ENCODE assay signal across 8 cellular contexts in genomic region chr6:10721850-10722569, GRCh38. TPM values are rescaled to one million over a fixed set of nuclear protein-coding genes. Genes with fewer than 3 reads are reported as not detected.
DNase-seq lines count a peak whose midpoint lies in the region; ATAC-seq and TF ChIP-seq lines count a peak whose summit lies in the region.

No MANE protein-coding gene starts in this region.

- peaks cover 7% of the 10 kb centered on the region for H3K27me3 Mint-ChIP-seq in brain
- no peaks in the 10 kb centered on the region for H3K27me3 Mint-ChIP-seq in memory B cell

- H3K36me3 ChIP-seq in heart left ventricle (peaks cover 0 to 21% (median 18%) of the 10 kb centered on the region in 9 donors), urinary bladder (ENCODE audit: insufficient read depth) (no peaks in the 10 kb centered on the region)

- ATAC-seq in heart left ventricle, result no peak
- ATAC-seq in memory B cell (ENCODE audit: low read depth), result no peak
- ATAC-seq in HG03108 (IDR thresholded peaks at IDR 0.05; ENCODE audit: unreplicated experiment), result no peak

- 73 to 77% (median 75%) methylated on average over 11 of the region's 11 CpGs for WGBS in heart left ventricle, 4 donors
- WGBS in urinary bladder, result 73% methylated on average over 11 of the region's 11 CpGs

- H3K4me3 Mint-ChIP-seq in brain (peak overlapping the region; percentile 98 to 99 (median 98)), memory B cell (peak overlapping the region; percentile 95)

- H3K36me3 Mint-ChIP-seq in brain (peaks cover 23% of the 10 kb centered on the region), memory B cell (peaks cover 8% of the 10 kb centered on the region)

- H3K4me1 ChIP-seq in heart left ventricle (peaks cover 0 to 48% (median 31%) of the 10 kb centered on the region in 12 donors), urinary bladder (ENCODE audit: insufficient read depth) (no peaks in the 10 kb centered on the region)

- DNase-seq in heart left ventricle (no peak), cardiac septum (ENCODE audit: low spot score) (no peak), memory B cell (ENCODE audit: low spot score in 2 of 2) (no peak), medulla oblongata (ENCODE audit: extremely low spot score) (no peak), ACHN (no peak)

- in situ Hi-C loops in ACHN (cut with HindIII; ENCODE audit: low pct_ligation_motif_present, low pct_unique_long_range_greater_than_20kb, low sequenced_read_pairs), result no loop called here

- peak overlapping the region; percentile 6 to 88 (median 72) for H3K4me3 ChIP-seq in heart left ventricle
- H3K4me3 ChIP-seq in urinary bladder (ENCODE audit: low read depth, low read length), result peak overlapping the region; percentile 65

- H3K27ac Mint-ChIP-seq in brain (peak overlapping the region; percentile 98 to 100 (median 99)), memory B cell (peak overlapping the region; percentile 60)

- H3K9me3 Mint-ChIP-seq in brain (peaks cover 0 to 10% (median 3%) of the 10 kb centered on the region in 5 experiments), memory B cell (peaks cover 2% of the 10 kb centered on the region)

- H3K27ac ChIP-seq in heart left ventricle (peak overlapping the region in 11 of 12 donors; percentile 84 to 94 (median 89)), urinary bladder (ENCODE audit: low read depth) (peak overlapping the region; percentile 69)

- H3K4me1 Mint-ChIP-seq in brain (peaks cover 56% of the 10 kb centered on the region), memory B cell (peaks cover 20% of the 10 kb centered on the region)

- no peaks in the 10 kb centered on the region for H3K27me3 ChIP-seq in heart left ventricle

- peaks cover 0 to 13% (median 0%) of the 10 kb centered on the region in 12 donors for H3K9me3 ChIP-seq in heart left ventricle

- TF ChIP-seq POLR2A in heart left ventricle (IDR thresholded peaks at IDR 0.05), result no peak

- no peak for TF ChIP-seq CTCF in heart left ventricle (IDR thresholded peaks at IDR 0.05)
- TF ChIP-seq CTCF in brain (conservative IDR thresholded peaks at IDR 0.05), result no peak

- intact Hi-C loops in heart left ventricle (cut with DNase I) (loop anchor here in 7 of 10 donors (1.0 to 2.0 kb wide), 4 partner anchors 25 to 28 kb away; partner anchors contain the start of genes TMEM14B (in 7 of the 7), C6orf52 (in 3 of the 7) and PAK1IP1 (in 3 of the 7)), cardiac septum (cut with DNase I) (loop anchor here (1.0 kb wide), 1 partner anchor 28 kb away; the partner anchor contains the start of genes C6orf52 and PAK1IP1)

RNA-seq across cellular contexts. Expression of gene TMEM14C, which starts 0.9 kb away (rescaled TPM):
- 100 to 1,000 TPM in 8 of 9 donors, 10 to 100 TPM in 1; 94.5 to 142 (median 115) TPM for total RNA-seq in heart left ventricle
- 100 to 1,000 TPM; 116 to 179 TPM for polyA plus RNA-seq in heart left ventricle
- 112 TPM for total RNA-seq in cardiac septum
- 162 TPM for polyA plus RNA-seq in brain (ENCODE audit: insufficient read depth, low read depth, low replicate concordance)
- 90.4 TPM for total RNA-seq in urinary bladder
- 147 TPM for polyA plus RNA-seq in urinary bladder

RNA-seq across cellular contexts. Expression of gene TMEM14B, which starts 25.6 kb away (rescaled TPM):
- total RNA-seq in heart left ventricle, result 100 to 1,000 TPM in 5 of 9 donors, 10 to 100 TPM in 4; 77.9 to 119 (median 102) TPM
- 100 to 1,000 TPM in 1 of 2 donors, 10 to 100 TPM in 1; 79.2 to 108 TPM for polyA plus RNA-seq in heart left ventricle
- 92.4 TPM for total RNA-seq in cardiac septum
- polyA plus RNA-seq in brain (ENCODE audit: insufficient read depth, low read depth, low replicate concordance), result 84.6 TPM
- 78.7 TPM for total RNA-seq in urinary bladder
- 51.5 TPM for polyA plus RNA-seq in urinary bladder

RNA-seq across cellular contexts. Expression of gene PAK1IP1, which starts 27.2 kb away (rescaled TPM):
- 10 to 100 TPM in 1 of 9 donors, 1 to 10 TPM in 8; 6.1 to 12.7 (median 8.7) TPM for total RNA-seq in heart left ventricle
- polyA plus RNA-seq in heart left ventricle, result 10 to 100 TPM in 1 of 2 donors, 1 to 10 TPM in 1; 7.9 to 21.0 TPM
- 9.3 TPM for total RNA-seq in cardiac septum
- polyA plus RNA-seq in brain (ENCODE audit: insufficient read depth, low read depth, low replicate concordance), result 7.6 TPM
- 16.8 TPM for total RNA-seq in urinary bladder
- polyA plus RNA-seq in urinary bladder, result 11.7 TPM

RNA-seq across cellular contexts. Expression of gene C6orf52, which starts 27.6 kb away (rescaled TPM):
- total RNA-seq in heart left ventricle, result 1 to 10 TPM in 2 of 9 donors, under 1 TPM in 1, not detected in 6; 0.71 to 3.6 (median 1.5) TPM
- under 1 TPM; 0.15 to 0.99 TPM for polyA plus RNA-seq in heart left ventricle
- 1.7 TPM for total RNA-seq in cardiac septum
- polyA plus RNA-seq in brain (ENCODE audit: insufficient read depth, low read depth, low replicate concordance), result 10.1 TPM
- total RNA-seq in urinary bladder, result not detected
- 0.57 TPM for polyA plus RNA-seq in urinary bladder
